ENCODE assay signal across 8 cellular contexts in genomic region chr9:136711751-136712689, GRCh38. TPM values are rescaled to one million over a fixed set of nuclear protein-coding genes. Genes with fewer than 3 reads are reported as not detected.
DNase-seq lines count a peak whose midpoint lies in the region; ATAC-seq, FAIRE-seq and TF ChIP-seq lines count a peak whose summit lies in the region.

Gene DIPK1B (plus strand): TSS chr9:136712572. CDS start chr9:136712666, 94 bp downstream.

- peak within 1 kb of the TSS; percentile 68 for H3K4me3 ChIP-seq in PC-9
- peak within 1 kb of the TSS; percentile 68 to 81 (median 75) for H3K4me3 ChIP-seq in endothelial cell of umbilical vein (replicated peaks in 1 of 3; ENCODE audit: insufficient read depth in 1 of 3, low read depth in 1 of 3, low read length in 3 of 3)
- H3K4me3 ChIP-seq in neuron (ENCODE audit: low read length) = peak within 1 kb of the TSS; percentile 94

- peak within 1 kb of the TSS; percentile 80 for H3K9ac ChIP-seq in endothelial cell of umbilical vein (replicated peaks; ENCODE audit: extremely low read depth, insufficient read depth, low read length)

- DNase-seq in activated CD8-positive, alpha-beta memory T cell treated with anti-CD3 and anti-CD28 coated beads, Interleukin-2, amount 10 ng/mL, durations not matched to agents 7 days and 5 days = no peak
- no peak for DNase-seq in activated CD8-positive, alpha-beta memory T cell treated with anti-CD3 and anti-CD28 coated beads, Interleukin-2, amount 50 U/mL, for 48 hours
- DNase-seq in PC-9 (no peak), endothelial cell of umbilical vein (ENCODE audit: low read depth, low spot score) (peak; percentile 48), glomerular visceral epithelial cell (ENCODE audit: extremely low spot score) (no peak)

- H3K27me3 ChIP-seq in PC-9 (ENCODE audit: insufficient read depth, low read depth) (no peaks in the 10 kb centered on the region), endothelial cell of umbilical vein (ENCODE audit: control insufficient read depth in 2 of 2, insufficient read depth in 2 of 2, low read length in 2 of 2) (no peaks in the 10 kb centered on the region), neuron (ENCODE audit: insufficient read depth, low read length) (peaks cover 9% of the 10 kb centered on the region)

- dilution Hi-C loops in endothelial cell of umbilical vein (cut with MboI; ENCODE audit: extremely low pct_ligation_motif_present, low sequenced_read_pairs) = no loop called here

- H3K79me2 ChIP-seq in PC-9 (ENCODE audit: low read depth) (peaks cover 10% of the 10 kb centered on the region; the same call in 1 of the 2 replicates), endothelial cell of umbilical vein (ENCODE audit: control insufficient read depth, insufficient read depth, low read length) (peaks cover 34% of the 10 kb centered on the region)

- H2AFZ ChIP-seq in PC-9 (peak within 1 kb of the TSS; percentile 77; the same call in 1 of the 2 replicates), endothelial cell of umbilical vein (ENCODE audit: low read depth, low read length) (peak within 1 kb of the TSS; percentile 28), neuron (ENCODE audit: low read depth, low read length) (peak within 1 kb of the TSS; percentile 80)

- BruUV-seq in PC-9 (replicated peaks; lab: Mats Ljungman, UMichigan) (no TSS peak), endothelial cell of umbilical vein (replicated peaks; lab: Mats Ljungman, UMichigan) (no TSS peak)

- TF ChIP-seq CTCF in PC-9 (conservative IDR thresholded peaks at IDR 0.05) (no peak), endothelial cell of umbilical vein (IDR thresholded peaks at IDR 0.05; ENCODE audit: extremely low read depth in 1 of 2, insufficient read depth in 1 of 2, low read depth in 1 of 2, low read length in 2 of 2) (no peak)

- H3K4me1 ChIP-seq in PC-9 (replicated peaks; ENCODE audit: insufficient read depth) = peaks cover 10% of the 10 kb centered on the region
- peaks cover 27% of the 10 kb centered on the region for H3K4me1 ChIP-seq in endothelial cell of umbilical vein (ENCODE audit: control insufficient read depth, extremely low read depth, insufficient read depth, low read length)
- peaks cover 20% of the 10 kb centered on the region for H3K4me1 ChIP-seq in neuron (ENCODE audit: insufficient read depth, low read length)

- no peaks in the 10 kb centered on the region for H3K9me1 ChIP-seq in endothelial cell of umbilical vein (replicated peaks; ENCODE audit: control insufficient read depth, extremely low read depth, insufficient read depth, low read length)

- no peaks in the 10 kb centered on the region for H3K9me2 ChIP-seq in PC-9 (ENCODE audit: insufficient read depth)

- ATAC-seq in activated CD8-positive, alpha-beta memory T cell treated with anti-CD3 and anti-CD28 coated beads, Interleukin-2, amount 10 ng/mL, durations not matched to agents 7 days and 5 days = peak; percentile 10
- ATAC-seq in GM18873 (IDR thresholded peaks at IDR 0.05; ENCODE audit: low FRiP score, unreplicated experiment) (no peak), GM21717 (IDR thresholded peaks at IDR 0.05; ENCODE audit: unreplicated experiment) (no peak)

- POLR2A ChIA-PET in PC-9 (lab: Charles Lee; ENCODE audit: unreplicated experiment) = no interaction called here
- POLR2A ChIA-PET in endothelial cell of umbilical vein (lab: Charles Lee) = no interaction called here

- peaks cover 3% of the 10 kb centered on the region for H3K4me1 Mint-ChIP-seq in activated CD8-positive, alpha-beta memory T cell treated with anti-CD3 and anti-CD28 coated beads, Interleukin-2, amount 10 ng/mL, durations not matched to agents 7 days and 5 days

- H3K9me3 ChIP-seq in PC-9 (ENCODE audit: insufficient read depth, low read depth) (no peaks in the 10 kb centered on the region), endothelial cell of umbilical vein (replicated peaks; ENCODE audit: control insufficient read depth, insufficient read depth, low read length) (no peaks in the 10 kb centered on the region), neuron (ENCODE audit: low read length) (peaks cover 6% of the 10 kb centered on the region)

- CTCF ChIA-PET in activated CD8-positive, alpha-beta memory T cell treated with anti-CD3 and anti-CD28 coated beads, Interleukin-2, amount 10 ng/mL, durations not matched to agents 7 days and 5 days (lab: Charles Lee) = interaction anchor here (2.1 kb wide), 1 partner anchor 15 kb away, joined by 7 read pairs; no protein-coding TSS in a partner anchor
- CTCF ChIA-PET in PC-9 (lab: Charles Lee) (interaction anchor here (0.7 kb wide), 1 partner anchor 358 kb away, joined by 7 read pairs; no protein-coding TSS in a partner anchor), endothelial cell of umbilical vein (lab: Charles Lee) (interaction anchor here (1.2 kb wide), 1 partner anchor 15 kb away, joined by 3 read pairs; no protein-coding TSS in a partner anchor)

- no peaks in the 10 kb centered on the region for H3K36me3 Mint-ChIP-seq in activated CD8-positive, alpha-beta memory T cell treated with anti-CD3 and anti-CD28 coated beads, Interleukin-2, amount 10 ng/mL, durations not matched to agents 7 days and 5 days

- peaks cover 46% of the 10 kb centered on the region for H3K27me3 Mint-ChIP-seq in activated CD8-positive, alpha-beta memory T cell treated with anti-CD3 and anti-CD28 coated beads, Interleukin-2, amount 10 ng/mL, durations not matched to agents 7 days and 5 days

- intact Hi-C loops in PC-9 (cut with micrococcal nuclease; ENCODE audit: unreplicated experiment) (loop anchor here (2.0 kb wide), 1 partner anchor 17 kb away; no protein-coding TSS in a partner anchor), endothelial cell of umbilical vein (cut with micrococcal nuclease) (loop anchor here (2.0 to 5.0 kb wide), 5 partner anchors 25 to 349 kb away; partner anchors contain the start of genes AGPAT2, DNLZ and SEC16A)

- H3F3A ChIP-seq in PC-9 (ENCODE audit: insufficient read depth, low read depth) = peaks cover 17% of the 10 kb centered on the region

- no peak within 1 kb of the TSS for H3K4me3 Mint-ChIP-seq in activated CD8-positive, alpha-beta memory T cell treated with anti-CD3 and anti-CD28 coated beads, Interleukin-2, amount 10 ng/mL, durations not matched to agents 7 days and 5 days

- no peak within 1 kb of the TSS for H3K27ac Mint-ChIP-seq in activated CD8-positive, alpha-beta memory T cell treated with anti-CD3 and anti-CD28 coated beads, Interleukin-2, amount 10 ng/mL, durations not matched to agents 7 days and 5 days

- peak; percentile 55 for FAIRE-seq in endothelial cell of umbilical vein (lab: Jason Lieb, UNC)

- H3K36me3 ChIP-seq in PC-9 (ENCODE audit: low read depth) (no peaks in the 10 kb centered on the region), endothelial cell of umbilical vein (ENCODE audit: control insufficient read depth in 2 of 2, extremely low read depth in 1 of 2, insufficient read depth in 2 of 2, low read length in 2 of 2) (peaks cover 0 to 2% of the 10 kb centered on the region in 2 experiments), neuron (ENCODE audit: insufficient read depth, low read length) (peaks cover 6% of the 10 kb centered on the region)

- no peak for TF ChIP-seq POLR2A in endothelial cell of umbilical vein (IDR thresholded peaks at IDR 0.05; ENCODE audit: low read depth, low read length)

- H4K20me1 ChIP-seq in PC-9 (ENCODE audit: insufficient read depth) (no peaks in the 10 kb centered on the region), endothelial cell of umbilical vein (replicated peaks; ENCODE audit: control insufficient read depth, extremely low read depth, insufficient read depth, low read length) (no peaks in the 10 kb centered on the region)

- no peak within 1 kb of the TSS for H3K27ac ChIP-seq in PC-9
- peak within 1 kb of the TSS; percentile 96 for H3K27ac ChIP-seq in endothelial cell of umbilical vein (ENCODE audit: insufficient read depth, low read depth, low read length)

- H3K4me2 ChIP-seq in PC-9 (peak within 1 kb of the TSS; percentile 91), endothelial cell of umbilical vein (ENCODE audit: insufficient read depth, low read length) (peak within 1 kb of the TSS; percentile 78)

- H3K9me3 Mint-ChIP-seq in activated CD8-positive, alpha-beta memory T cell treated with anti-CD3 and anti-CD28 coated beads, Interleukin-2, amount 10 ng/mL, durations not matched to agents 7 days and 5 days (ENCODE audit: low read depth) = no peaks in the 10 kb centered on the region

TF ChIP-seq in endothelial cell of umbilical vein, 7 proteins besides CTCF, POLR2A, EP300 and RAD21:
- TF ChIP-seq MAX (IDR thresholded peaks at IDR 0.05; ENCODE audit: insufficient read depth, insufficient read length) (no peak), FOS (IDR thresholded peaks at IDR 0.05; ENCODE audit: borderline replicate concordance, insufficient read depth, low read length) (no peak), MYC (IDR thresholded peaks at IDR 0.05; ENCODE audit: low read depth, low read length) (no peak), JUN (IDR thresholded peaks at IDR 0.05; ENCODE audit: borderline replicate concordance, insufficient read depth, insufficient read length, low read depth) (no peak), EZH2 (IDR thresholded peaks at IDR 0.05; ENCODE audit: borderline replicate concordance, low read depth, low read length, severe bottlenecking) (no peak), POLR2AphosphoS5 (IDR thresholded peaks at IDR 0.05; ENCODE audit: insufficient read depth, low read depth, low read length) (no peak), GATA2 (IDR thresholded peaks at IDR 0.05; ENCODE audit: insufficient read depth, insufficient read length, low read depth, low read length) (no peak)
TF ChIP-seq in endothelial cell of umbilical vein: peak in this region for 0.

RNA-seq across cellular contexts. Expression of gene DIPK1B, which starts in this region (rescaled TPM):
- total RNA-seq in activated CD8-positive, alpha-beta memory T cell treated with anti-CD3 and anti-CD28 coated beads, Interleukin-2, amount 10 ng/mL, durations not matched to agents 7 days and 5 days = not detected
- 19.0 and 32.6 TPM in 2 replicates for total RNA-seq in PC-9 (2021)
- 242 and 253 TPM in 2 replicates for total RNA-seq in endothelial cell of umbilical vein
- polyA plus RNA-seq in endothelial cell of umbilical vein = 441 and 642 TPM in 2 replicates
- 200 and 310 TPM in 2 replicates for polyA plus RNA-seq in endothelial cell of umbilical vein (2011; cell fraction: cytosol; rRNA removed)
- 230 and 265 TPM in 2 replicates for polyA plus RNA-seq in endothelial cell of umbilical vein (2011; cell fraction: nucleus; rRNA removed)
- polyA plus RNA-seq in endothelial cell of umbilical vein (2012) = 68.8 and 103 TPM in 2 replicates
- polyA minus RNA-seq in endothelial cell of umbilical vein = 152 and 193 TPM in 2 replicates
- not detected for polyA minus RNA-seq in endothelial cell of umbilical vein (2011; cell fraction: cytosol; rRNA and poly(A)+ RNA removed)
- 53.0 and 89.3 TPM in 2 replicates for polyA minus RNA-seq in endothelial cell of umbilical vein (2011; cell fraction: nucleus; rRNA and poly(A)+ RNA removed)

Comparison
In these comparisons a context has a peak if more than half of its experiments do, and no peak if none do; other contexts are left out.
1. RNA of gene DIPK1B (total RNA-seq): 242 to 253 TPM in endothelial cell of umbilical vein and 19.0 to 32.6 TPM in PC-9; not detected in activated CD8-positive, alpha-beta memory T cell treated with anti-CD3 and anti-CD28 coated beads, Interleukin-2, amount 10 ng/mL, durations not matched to agents 7 days and 5 days; every median in the first group is over 10 times any median in the second.
2. Peak in ATAC-seq in activated CD8-positive, alpha-beta memory T cell treated with anti-CD3 and anti-CD28 coated beads, Interleukin-2, amount 10 ng/mL, durations not matched to agents 7 days and 5 days; RNA of the gene not detected or under 1 TPM.
3. H2AFZ ChIP-seq: peak in every context shown above with its lines; median percentile 80 in neuron; 77 in PC-9; 28 in endothelial cell of umbilical vein.
4. Peak in every context shown above with its lines, with median percentiles within 50 percentile points of each other: H3K4me3 ChIP-seq.